In genomic region chr3:188002626-188003138, GRCh38 we compare ENCODE assay signal across 1 cellular context.
TF ChIP-seq lines count a peak whose summit lies in the region.

No MANE protein-coding gene starts in this region.

TF ChIP-seq in HepG2, 621 proteins besides CTCF, POLR2A, EP300 and RAD21 (continued from another document and continues in another):
- TF ChIP-seq, protein P1, sequence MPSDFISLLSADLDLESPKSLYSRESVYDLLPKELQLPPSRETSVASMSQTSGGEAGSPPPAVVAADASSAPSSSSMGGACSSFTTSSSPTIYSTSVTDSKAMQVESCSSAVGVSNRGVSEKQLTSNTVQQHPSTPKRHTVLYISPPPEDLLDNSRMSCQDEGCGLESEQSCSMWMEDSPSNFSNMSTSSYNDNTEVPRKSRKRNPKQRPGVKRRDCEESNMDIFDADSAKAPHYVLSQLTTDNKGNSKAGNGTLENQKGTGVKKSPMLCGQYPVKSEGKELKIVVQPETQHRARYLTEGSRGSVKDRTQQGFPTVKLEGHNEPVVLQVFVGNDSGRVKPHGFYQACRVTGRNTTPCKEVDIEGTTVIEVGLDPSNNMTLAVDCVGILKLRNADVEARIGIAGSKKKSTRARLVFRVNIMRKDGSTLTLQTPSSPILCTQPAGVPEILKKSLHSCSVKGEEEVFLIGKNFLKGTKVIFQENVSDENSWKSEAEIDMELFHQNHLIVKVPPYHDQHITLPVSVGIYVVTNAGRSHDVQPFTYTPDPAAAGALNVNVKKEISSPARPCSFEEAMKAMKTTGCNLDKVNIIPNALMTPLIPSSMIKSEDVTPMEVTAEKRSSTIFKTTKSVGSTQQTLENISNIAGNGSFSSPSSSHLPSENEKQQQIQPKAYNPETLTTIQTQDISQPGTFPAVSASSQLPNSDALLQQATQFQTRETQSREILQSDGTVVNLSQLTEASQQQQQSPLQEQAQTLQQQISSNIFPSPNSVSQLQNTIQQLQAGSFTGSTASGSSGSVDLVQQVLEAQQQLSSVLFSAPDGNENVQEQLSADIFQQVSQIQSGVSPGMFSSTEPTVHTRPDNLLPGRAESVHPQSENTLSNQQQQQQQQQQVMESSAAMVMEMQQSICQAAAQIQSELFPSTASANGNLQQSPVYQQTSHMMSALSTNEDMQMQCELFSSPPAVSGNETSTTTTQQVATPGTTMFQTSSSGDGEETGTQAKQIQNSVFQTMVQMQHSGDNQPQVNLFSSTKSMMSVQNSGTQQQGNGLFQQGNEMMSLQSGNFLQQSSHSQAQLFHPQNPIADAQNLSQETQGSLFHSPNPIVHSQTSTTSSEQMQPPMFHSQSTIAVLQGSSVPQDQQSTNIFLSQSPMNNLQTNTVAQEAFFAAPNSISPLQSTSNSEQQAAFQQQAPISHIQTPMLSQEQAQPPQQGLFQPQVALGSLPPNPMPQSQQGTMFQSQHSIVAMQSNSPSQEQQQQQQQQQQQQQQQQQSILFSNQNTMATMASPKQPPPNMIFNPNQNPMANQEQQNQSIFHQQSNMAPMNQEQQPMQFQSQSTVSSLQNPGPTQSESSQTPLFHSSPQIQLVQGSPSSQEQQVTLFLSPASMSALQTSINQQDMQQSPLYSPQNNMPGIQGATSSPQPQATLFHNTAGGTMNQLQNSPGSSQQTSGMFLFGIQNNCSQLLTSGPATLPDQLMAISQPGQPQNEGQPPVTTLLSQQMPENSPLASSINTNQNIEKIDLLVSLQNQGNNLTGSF (CRISPR knock-in tag; IDR thresholded peaks at IDR 0.05): no peak
- TF ChIP-seq ZNF556 (CRISPR knock-in tag; IDR thresholded peaks at IDR 0.05; ENCODE audit: borderline replicate concordance) (peak; percentile 39; the same call in 1 of the 2 replicates), AHDC1 (CRISPR knock-in tag; IDR thresholded peaks at IDR 0.05; ENCODE audit: borderline replicate concordance) (peak; percentile 82), CREB1 (IDR thresholded peaks at IDR 0.05) (peak; percentile 23; the same call in 1 of the 2 replicates), CREB1 (CRISPR knock-in tag; IDR thresholded peaks at IDR 0.05) (peak; percentile 45), ERF (CRISPR knock-in tag; IDR thresholded peaks at IDR 0.05) (peak; percentile 33; the same call in 1 of the 2 replicates), BCLAF1 (IDR thresholded peaks at IDR 0.05) (no peak), U2AF2 (IDR thresholded peaks at IDR 0.05; ENCODE audit: low read depth, low read length) (no peak), ZNF280D (CRISPR knock-in tag; IDR thresholded peaks at IDR 0.05) (peak; percentile 54; the same call in 1 of the 2 replicates), RFX3 (CRISPR knock-in tag; IDR thresholded peaks at IDR 0.05) (peak; percentile 17; the same call in 1 of the 2 replicates), ZNF724P (CRISPR knock-in tag; IDR thresholded peaks at IDR 0.05; ENCODE audit: borderline replicate concordance) (no peak), CBFB (CRISPR knock-in tag; IDR thresholded peaks at IDR 0.05) (peak; percentile 35), HMGXB4 (CRISPR knock-in tag; IDR thresholded peaks at IDR 0.05; ENCODE audit: borderline replicate concordance in 1 of 2, low read depth in 1 of 2) (0 out of 4 replicates have a peak, but pooled peaks of 1 of the 2 experiments have one; percentile 18), RARA (CRISPR knock-in tag; IDR thresholded peaks at IDR 0.05) (peak; percentile 95)
- TF ChIP-seq, protein P2, sequence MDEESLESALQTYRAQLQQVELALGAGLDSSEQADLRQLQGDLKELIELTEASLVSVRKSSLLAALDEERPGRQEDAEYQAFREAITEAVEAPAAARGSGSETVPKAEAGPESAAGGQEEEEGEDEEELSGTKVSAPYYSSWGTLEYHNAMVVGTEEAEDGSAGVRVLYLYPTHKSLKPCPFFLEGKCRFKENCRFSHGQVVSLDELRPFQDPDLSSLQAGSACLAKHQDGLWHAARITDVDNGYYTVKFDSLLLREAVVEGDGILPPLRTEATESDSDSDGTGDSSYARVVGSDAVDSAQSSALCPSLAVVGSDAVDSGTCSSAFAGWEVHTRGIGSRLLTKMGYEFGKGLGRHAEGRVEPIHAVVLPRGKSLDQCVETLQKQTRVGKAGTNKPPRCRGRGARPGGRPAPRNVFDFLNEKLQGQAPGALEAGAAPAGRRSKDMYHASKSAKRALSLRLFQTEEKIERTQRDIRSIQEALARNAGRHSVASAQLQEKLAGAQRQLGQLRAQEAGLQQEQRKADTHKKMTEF (CRISPR knock-in tag; IDR thresholded peaks at IDR 0.05): peak; percentile 44; the same call in 1 of the 2 replicates
- TF ChIP-seq, protein P3, sequence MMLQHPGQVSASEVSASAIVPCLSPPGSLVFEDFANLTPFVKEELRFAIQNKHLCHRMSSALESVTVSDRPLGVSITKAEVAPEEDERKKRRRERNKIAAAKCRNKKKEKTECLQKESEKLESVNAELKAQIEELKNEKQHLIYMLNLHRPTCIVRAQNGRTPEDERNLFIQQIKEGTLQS (CRISPR knock-in tag; IDR thresholded peaks at IDR 0.05): peak; percentile 96
- TF ChIP-seq, protein P4, sequence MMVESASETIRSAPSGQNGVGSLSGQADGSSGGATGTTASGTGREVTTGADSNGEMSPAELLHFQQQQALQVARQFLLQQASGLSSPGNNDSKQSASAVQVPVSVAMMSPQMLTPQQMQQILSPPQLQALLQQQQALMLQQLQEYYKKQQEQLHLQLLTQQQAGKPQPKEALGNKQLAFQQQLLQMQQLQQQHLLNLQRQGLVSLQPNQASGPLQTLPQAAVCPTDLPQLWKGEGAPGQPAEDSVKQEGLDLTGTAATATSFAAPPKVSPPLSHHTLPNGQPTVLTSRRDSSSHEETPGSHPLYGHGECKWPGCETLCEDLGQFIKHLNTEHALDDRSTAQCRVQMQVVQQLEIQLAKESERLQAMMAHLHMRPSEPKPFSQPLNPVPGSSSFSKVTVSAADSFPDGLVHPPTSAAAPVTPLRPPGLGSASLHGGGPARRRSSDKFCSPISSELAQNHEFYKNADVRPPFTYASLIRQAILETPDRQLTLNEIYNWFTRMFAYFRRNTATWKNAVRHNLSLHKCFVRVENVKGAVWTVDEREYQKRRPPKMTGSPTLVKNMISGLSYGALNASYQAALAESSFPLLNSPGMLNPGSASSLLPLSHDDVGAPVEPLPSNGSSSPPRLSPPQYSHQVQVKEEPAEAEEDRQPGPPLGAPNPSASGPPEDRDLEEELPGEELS (CRISPR knock-in tag; IDR thresholded peaks at IDR 0.05): peak; percentile 89
- TF ChIP-seq, protein P5, sequence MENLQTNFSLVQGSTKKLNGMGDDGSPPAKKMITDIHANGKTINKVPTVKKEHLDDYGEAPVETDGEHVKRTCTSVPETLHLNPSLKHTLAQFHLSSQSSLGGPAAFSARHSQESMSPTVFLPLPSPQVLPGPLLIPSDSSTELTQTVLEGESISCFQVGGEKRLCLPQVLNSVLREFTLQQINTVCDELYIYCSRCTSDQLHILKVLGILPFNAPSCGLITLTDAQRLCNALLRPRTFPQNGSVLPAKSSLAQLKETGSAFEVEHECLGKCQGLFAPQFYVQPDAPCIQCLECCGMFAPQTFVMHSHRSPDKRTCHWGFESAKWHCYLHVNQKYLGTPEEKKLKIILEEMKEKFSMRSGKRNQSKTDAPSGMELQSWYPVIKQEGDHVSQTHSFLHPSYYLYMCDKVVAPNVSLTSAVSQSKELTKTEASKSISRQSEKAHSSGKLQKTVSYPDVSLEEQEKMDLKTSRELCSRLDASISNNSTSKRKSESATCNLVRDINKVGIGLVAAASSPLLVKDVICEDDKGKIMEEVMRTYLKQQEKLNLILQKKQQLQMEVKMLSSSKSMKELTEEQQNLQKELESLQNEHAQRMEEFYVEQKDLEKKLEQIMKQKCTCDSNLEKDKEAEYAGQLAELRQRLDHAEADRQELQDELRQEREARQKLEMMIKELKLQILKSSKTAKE (CRISPR knock-in tag; IDR thresholded peaks at IDR 0.05; ENCODE audit: borderline replicate concordance): peak; percentile 29; the same call in 1 of the 2 replicates
